Comparison of ENCODE assay signal across 18 cellular contexts in genomic region chr7:81462672-81463071, GRCh38.
DNase-seq lines count a peak whose midpoint lies in the region; ATAC-seq and TF ChIP-seq lines count a peak whose summit lies in the region.
"Had no signal": no experiment of that assay in that cellular context is flagged by ENCODE, and none has a peak within 500 bp of the region (broad histone marks: within the 10 kb centered on the region; RNA-seq: fewer than 3 reads in every experiment).

No MANE protein-coding gene starts in this region.

- no peak for TF ChIP-seq POLR2A in breast epithelium (IDR thresholded peaks at IDR 0.05)

- ATAC-seq in activated CD8-positive, alpha-beta memory T cell treated with anti-CD3 and anti-CD28 coated beads, Interleukin-2, amount 10 ng/mL, durations not matched to agents 7 days and 5 days, result no peak
- no peak for ATAC-seq in GM21447 (IDR thresholded peaks at IDR 0.05; ENCODE audit: unreplicated experiment)
- ATAC-seq in stimulated activated naive CD8-positive, alpha-beta T cell treated with anti-CD3 and anti-CD28 coated beads, Interleukin-15, Interleukin-2, amounts not matched to agents 100 U/mL and 50 U/mL, for 24 hours, result no peak
- ATAC-seq: CD8-positive, alpha-beta T cell; natural killer cell treated with Interleukin-12 subunit alpha and Interleukin-12 subunit beta and Interleukin-15 and Interleukin-18, amount 100 ng/mL, for 72 hours; upper lobe of right lung had no signal

- H3K9ac ChIP-seq in adipocyte (ENCODE audit: low read length), result no peak overlapping the region

- peak; percentile 30 for DNase-seq in MCF 10A (ENCODE audit: unreplicated experiment)
- DNase-seq in breast epithelium (ENCODE audit: low spot score in 2 of 2), result no peak
- peak; percentile 67 for DNase-seq in adipocyte (ENCODE audit: low read depth)
- DNase-seq in fibroblast of peridontal ligament (ENCODE audit: extremely low read depth), result peak; percentile 59
- DNase-seq in activated CD8-positive, alpha-beta memory T cell treated with anti-CD3 and anti-CD28 coated beads, Interleukin-2, amount 10 ng/mL, durations not matched to agents 7 days and 5 days, result no peak
- DNase-seq in amygdala (lab: John Stamatoyannopoulos, UW), result no peak
- no peak for DNase-seq in stimulated activated naive CD8-positive, alpha-beta T cell treated with anti-CD3 and anti-CD28 coated beads, Interleukin-15, Interleukin-2, amounts not matched to agents 100 U/mL and 50 U/mL, for 24 hours
- DNase-seq: activated CD4-positive, alpha-beta T cell treated with anti-CD3 and anti-CD28 coated beads for 4 hours; activated naive CD4-positive, alpha-beta T cell; CD8-positive, alpha-beta T cell; GDM1; MG63; stimulated activated CD4-positive, alpha-beta T cell treated with anti-CD3 and anti-CD28 coated beads, Interleukin-15, amount 100 ng/mL, for 24 hours; upper lobe of right lung had no signal

- no peaks in the 10 kb centered on the region for H3K27me3 ChIP-seq in breast epithelium
- H3K27me3 ChIP-seq in adipocyte (replicated peaks; ENCODE audit: control insufficient read depth, insufficient read depth, low read length), result no peaks in the 10 kb centered on the region
- H3K27me3 ChIP-seq: MG63, upper lobe of right lung had no signal

- H3K4me3 ChIP-seq in breast epithelium (no peak overlapping the region), adipocyte (ENCODE audit: low read length) (no peak overlapping the region)
- H3K4me3 ChIP-seq: HAP-1, MG63, upper lobe of right lung had no signal

- POLR2A ChIA-PET in MCF 10A (lab: Yijun Ruan, JAX), result interaction anchor here (0.9 kb wide), 1 partner anchor 543 kb away, joined by 3 read pairs; no protein-coding TSS in a partner anchor

- no peaks in the 10 kb centered on the region for H3K9me3 Mint-ChIP-seq in MCF 10A (ENCODE audit: unreplicated experiment)
- H3K9me3 Mint-ChIP-seq in activated CD8-positive, alpha-beta memory T cell treated with anti-CD3 and anti-CD28 coated beads, Interleukin-2, amount 10 ng/mL, durations not matched to agents 7 days and 5 days (ENCODE audit: low read depth), result no peaks in the 10 kb centered on the region
- H3K9me3 Mint-ChIP-seq: CD8-positive, alpha-beta T cell; natural killer cell treated with Interleukin-12 subunit alpha and Interleukin-12 subunit beta and Interleukin-15 and Interleukin-18, amount 100 ng/mL, for 72 hours; stimulated activated naive CD8-positive, alpha-beta T cell treated with anti-CD3 and anti-CD28 coated beads, Interleukin-15, Interleukin-2, amounts not matched to agents 100 ng/mL and 50 ng/mL, for 24 hours had no signal

- intact Hi-C loops in MCF 10A (cut with micrococcal nuclease), result no loop called here
- intact Hi-C loops in breast epithelium (cut with DNase I; ENCODE audit: low total_unique reads), result no loop called here

- no peak overlapping the region for H3K27ac Mint-ChIP-seq in MCF 10A (ENCODE audit: low read depth, unreplicated experiment)
- H3K27ac Mint-ChIP-seq in activated CD8-positive, alpha-beta memory T cell treated with anti-CD3 and anti-CD28 coated beads, Interleukin-2, amount 10 ng/mL, durations not matched to agents 7 days and 5 days, result no peak overlapping the region
- H3K27ac Mint-ChIP-seq: CD8-positive, alpha-beta T cell; natural killer cell treated with Interleukin-12 subunit alpha and Interleukin-12 subunit beta and Interleukin-15 and Interleukin-18, amount 100 ng/mL, for 72 hours; stimulated activated naive CD8-positive, alpha-beta T cell treated with anti-CD3 and anti-CD28 coated beads, Interleukin-15, Interleukin-2, amounts not matched to agents 100 ng/mL and 50 ng/mL, for 24 hours had no signal

- H3K9me3 ChIP-seq in breast epithelium (no peaks in the 10 kb centered on the region), adipocyte (ENCODE audit: control insufficient read depth, low read length) (no peaks in the 10 kb centered on the region)
- H3K9me3 ChIP-seq: HAP-1, MG63, upper lobe of right lung had no signal

- no peaks in the 10 kb centered on the region for H3K36me3 ChIP-seq in breast epithelium
- H3K36me3 ChIP-seq in adipocyte (ENCODE audit: control insufficient read depth, insufficient read depth, low read length, severe bottlenecking), result no peaks in the 10 kb centered on the region
- H3K36me3 ChIP-seq: HAP-1, MG63, upper lobe of right lung had no signal

- no peaks in the 10 kb centered on the region for H3K27me3 Mint-ChIP-seq in MCF 10A (ENCODE audit: insufficient read depth, unreplicated experiment)
- no peaks in the 10 kb centered on the region for H3K27me3 Mint-ChIP-seq in activated CD8-positive, alpha-beta memory T cell treated with anti-CD3 and anti-CD28 coated beads, Interleukin-2, amount 10 ng/mL, durations not matched to agents 7 days and 5 days
- H3K27me3 Mint-ChIP-seq: natural killer cell treated with Interleukin-12 subunit alpha and Interleukin-12 subunit beta and Interleukin-15 and Interleukin-18, amount 100 ng/mL, for 72 hours; stimulated activated naive CD8-positive, alpha-beta T cell treated with anti-CD3 and anti-CD28 coated beads, Interleukin-15, Interleukin-2, amounts not matched to agents 100 ng/mL and 50 ng/mL, for 24 hours had no signal

- H3K4me3 Mint-ChIP-seq in MCF 10A (ENCODE audit: unreplicated experiment), result no peak overlapping the region
- H3K4me3 Mint-ChIP-seq in activated CD8-positive, alpha-beta memory T cell treated with anti-CD3 and anti-CD28 coated beads, Interleukin-2, amount 10 ng/mL, durations not matched to agents 7 days and 5 days, result no peak overlapping the region
- H3K4me3 Mint-ChIP-seq: CD8-positive, alpha-beta T cell; natural killer cell treated with Interleukin-12 subunit alpha and Interleukin-12 subunit beta and Interleukin-15 and Interleukin-18, amount 100 ng/mL, for 72 hours; stimulated activated naive CD8-positive, alpha-beta T cell treated with anti-CD3 and anti-CD28 coated beads, Interleukin-15, Interleukin-2, amounts not matched to agents 100 ng/mL and 50 ng/mL, for 24 hours had no signal

- no peaks in the 10 kb centered on the region for H3K36me3 Mint-ChIP-seq in MCF 10A (ENCODE audit: insufficient read depth, unreplicated experiment)
- H3K36me3 Mint-ChIP-seq in activated CD8-positive, alpha-beta memory T cell treated with anti-CD3 and anti-CD28 coated beads, Interleukin-2, amount 10 ng/mL, durations not matched to agents 7 days and 5 days, result no peaks in the 10 kb centered on the region
- H3K36me3 Mint-ChIP-seq: CD8-positive, alpha-beta T cell; natural killer cell treated with Interleukin-12 subunit alpha and Interleukin-12 subunit beta and Interleukin-15 and Interleukin-18, amount 100 ng/mL, for 72 hours had no signal

- CTCF ChIA-PET in MCF 10A (lab: Yijun Ruan, JAX), result interaction anchor here (0.5 to 1.2 kb wide), 2 partner anchors 396 to 764 kb away, joined by 3 read pairs; no protein-coding TSS in a partner anchor
- CTCF ChIA-PET in activated CD8-positive, alpha-beta memory T cell treated with anti-CD3 and anti-CD28 coated beads, Interleukin-2, amount 10 ng/mL, durations not matched to agents 7 days and 5 days (lab: Charles Lee), result no interaction called here

- no peaks in the 10 kb centered on the region for H3K4me1 ChIP-seq in breast epithelium
- H3K4me1 ChIP-seq in adipocyte (ENCODE audit: control insufficient read depth, insufficient read depth, low read length), result no peaks in the 10 kb centered on the region
- H3K4me1 ChIP-seq: HAP-1, upper lobe of right lung had no signal

- no TSS peak for BruUV-seq in MCF 10A (replicated peaks; lab: Mats Ljungman, UMichigan)

- peaks cover 5% of the 10 kb centered on the region for H3K4me1 Mint-ChIP-seq in MCF 10A (ENCODE audit: insufficient read depth, unreplicated experiment)
- H3K4me1 Mint-ChIP-seq in activated CD8-positive, alpha-beta memory T cell treated with anti-CD3 and anti-CD28 coated beads, Interleukin-2, amount 10 ng/mL, durations not matched to agents 7 days and 5 days, result no peaks in the 10 kb centered on the region

- TF ChIP-seq CTCF in MCF 10A (IDR thresholded peaks at IDR 0.05; ENCODE audit: unreplicated experiment) (no peak), breast epithelium (IDR thresholded peaks at IDR 0.05) (no peak)

- no peak overlapping the region for H3K27ac ChIP-seq in breast epithelium
- H3K27ac ChIP-seq: upper lobe of right lung had no signal

Comparison
In these comparisons a context has a peak if more than half of its experiments do, and no peak if none do; other contexts are left out.
1. DNase-seq: peak in MCF 10A (single experiment), adipocyte (single experiment) and fibroblast of peridontal ligament (single experiment); none in breast epithelium (0 of 2), activated CD8-positive, alpha-beta memory T cell treated with anti-CD3 and anti-CD28 coated beads, Interleukin-2, amount 10 ng/mL, durations not matched to agents 7 days and 5 days (single experiment), amygdala (0 of 56) and stimulated activated naive CD8-positive, alpha-beta T cell treated with anti-CD3 and anti-CD28 coated beads, Interleukin-15, Interleukin-2, amounts not matched to agents 100 U/mL and 50 U/mL, for 24 hours (single experiment).